In genomic region chr4:8209997-8210396, GRCh38 we compare ENCODE assay signal across 21 cellular contexts. TPM values are rescaled to one million over a fixed set of nuclear protein-coding genes. Genes with fewer than 3 reads are reported as not detected.
A peak's percentile ranks its signal among the peaks of the same experiment; 100 is the strongest.
DNase-seq lines count a peak whose midpoint lies in the region; ATAC-seq and TF ChIP-seq lines count a peak whose summit lies in the region.
"Had no signal": no experiment of that assay in that cellular context is flagged by ENCODE, and none has a peak within 500 bp of the region (broad histone marks: within the 10 kb centered on the region; RNA-seq: fewer than 3 reads in every experiment).

No MANE protein-coding gene starts in this region.

- H3K27me3 ChIP-seq in CD4-positive, CD25-positive, alpha-beta regulatory T cell (ENCODE audit: control insufficient read depth, insufficient read depth, low read length) = no peaks in the 10 kb centered on the region
- no peaks in the 10 kb centered on the region for H3K27me3 ChIP-seq in WERI-Rb-1 (ENCODE audit: insufficient read depth, low read depth, severe bottlenecking)
- H3K27me3 ChIP-seq in effector memory CD4-positive, alpha-beta T cell (replicated peaks; ENCODE audit: control insufficient read depth, insufficient read depth, low read length, poor library complexity, severe bottlenecking) = no peaks in the 10 kb centered on the region

- no peak overlapping the region for H3K27ac ChIP-seq in CD4-positive, CD25-positive, alpha-beta regulatory T cell (ENCODE audit: insufficient read depth, low read length, poor library complexity, severe bottlenecking)
- peak overlapping the region; percentile 43; the same call in 1 of the 2 replicates for H3K27ac ChIP-seq in WERI-Rb-1
- no peak overlapping the region for H3K27ac ChIP-seq in effector memory CD4-positive, alpha-beta T cell (ENCODE audit: insufficient read depth, low read length, poor library complexity, severe bottlenecking)
- H3K27ac ChIP-seq: 22Rv1, A549, GM23248 had no signal

- H3K4me3 ChIP-seq in CD4-positive, CD25-positive, alpha-beta regulatory T cell (ENCODE audit: low read depth, low read length) = no peak overlapping the region
- H3K4me3 ChIP-seq in WERI-Rb-1 (ENCODE audit: low read depth, low read length) = no peak overlapping the region
- H3K4me3 ChIP-seq in effector memory CD4-positive, alpha-beta T cell (ENCODE audit: insufficient read depth, low read depth, low read length, poor library complexity, severe bottlenecking) = no peak overlapping the region
- H3K4me3 ChIP-seq: A549, GM12878, GM23248, HAP-1 had no signal

- H3K27ac Mint-ChIP-seq in CD4-positive, CD25-positive, alpha-beta regulatory T cell = peak overlapping the region in 2 of 3 donors; percentile 8 to 46
- H3K27ac Mint-ChIP-seq: CD8-positive, alpha-beta memory T cell had no signal

- no peaks in the 10 kb centered on the region for H3K27me3 Mint-ChIP-seq in CD4-positive, CD25-positive, alpha-beta regulatory T cell
- H3K27me3 Mint-ChIP-seq: CD8-positive, alpha-beta memory T cell had no signal

- TF ChIP-seq CTCF in WERI-Rb-1 (IDR thresholded peaks at IDR 0.05; ENCODE audit: low read depth, low read length) = no peak

- no peak overlapping the region for H3K4me3 Mint-ChIP-seq in CD4-positive, CD25-positive, alpha-beta regulatory T cell
- H3K4me3 Mint-ChIP-seq: CD8-positive, alpha-beta memory T cell had no signal

- ATAC-seq in Right ventricle myocardium inferior (no peak), left ventricle myocardium superior (no peak), HG03520 (IDR thresholded peaks at IDR 0.05; ENCODE audit: unreplicated experiment) (no peak)
- ATAC-seq in CD4-positive, CD25-positive, alpha-beta regulatory T cell (ENCODE audit: low read depth in 2 of 2) = no peak
- ATAC-seq: A549, GM12878 had no signal

- intact Hi-C loops in Right ventricle myocardium inferior (cut with DNase I) (no loop called here), left ventricle myocardium superior (cut with micrococcal nuclease) (no loop called here)

- peaks cover 34% of the 10 kb centered on the region for H3K36me3 ChIP-seq in CD4-positive, CD25-positive, alpha-beta regulatory T cell (ENCODE audit: control insufficient read depth, insufficient read depth, low read length)
- H3K36me3 ChIP-seq in WERI-Rb-1 = no peaks in the 10 kb centered on the region
- peaks cover 27% of the 10 kb centered on the region for H3K36me3 ChIP-seq in effector memory CD4-positive, alpha-beta T cell (ENCODE audit: control insufficient read depth, insufficient read depth, low read length)
- H3K36me3 ChIP-seq: HAP-1 had no signal

- H3K9me3 ChIP-seq in CD4-positive, CD25-positive, alpha-beta regulatory T cell (ENCODE audit: control insufficient read depth in 2 of 2, low read length in 2 of 2) = no peaks in the 10 kb centered on the region
- no peaks in the 10 kb centered on the region for H3K9me3 ChIP-seq in WERI-Rb-1 (ENCODE audit: severe bottlenecking)
- no peaks in the 10 kb centered on the region for H3K9me3 ChIP-seq in effector memory CD4-positive, alpha-beta T cell (ENCODE audit: control insufficient read depth, low read length)
- H3K9me3 ChIP-seq: A549, HAP-1 had no signal

- H3K4me1 ChIP-seq in CD4-positive, CD25-positive, alpha-beta regulatory T cell (ENCODE audit: control insufficient read depth, insufficient read depth, low read length, poor library complexity, severe bottlenecking) = peaks cover 9% of the 10 kb centered on the region
- no peaks in the 10 kb centered on the region for H3K4me1 ChIP-seq in effector memory CD4-positive, alpha-beta T cell (ENCODE audit: control insufficient read depth, insufficient read depth, low read length, poor library complexity, severe bottlenecking)
- H3K4me1 ChIP-seq: HAP-1 had no signal

- H3K9me3 Mint-ChIP-seq in CD4-positive, CD25-positive, alpha-beta regulatory T cell = no peaks in the 10 kb centered on the region
- H3K9me3 Mint-ChIP-seq: CD8-positive, alpha-beta memory T cell had no signal

- peaks cover 23% of the 10 kb centered on the region for H3K36me3 Mint-ChIP-seq in CD4-positive, CD25-positive, alpha-beta regulatory T cell

- DNase-seq in Right ventricle myocardium inferior (ENCODE audit: missing footprints) (peak; percentile 50), left ventricle myocardium superior (no peak), WERI-Rb-1 (no peak), NCI-H146 (lab: John Stamatoyannopoulos, UW) (no peak)
- no peak for DNase-seq in CD4-positive, CD25-positive, alpha-beta regulatory T cell
- no peak for DNase-seq in effector memory CD4-positive, alpha-beta T cell
- DNase-seq: AML-193; CD8-positive, alpha-beta memory T cell; COR-L47; DMS 273 treated with DMSO at 0.1 percent for 48 hours; DMS53; DND-41; EL; GM23248 had no signal

- peaks cover 0 to 15% (median 3%) of the 10 kb centered on the region in 4 donors for H3K4me1 Mint-ChIP-seq in CD4-positive, CD25-positive, alpha-beta regulatory T cell

RNA-seq across cellular contexts. Expression of gene SH3TC1, which starts 10.9 kb away (rescaled TPM):
- 11.2 TPM for total RNA-seq in Right ventricle myocardium inferior
- 8.7 TPM for total RNA-seq in left ventricle myocardium superior
- 125 TPM for total RNA-seq in CD4-positive, CD25-positive, alpha-beta regulatory T cell
- 10 to 100 TPM; 10.6 to 21.1 (median 15.3) TPM for polyA plus RNA-seq in CD4-positive, CD25-positive, alpha-beta regulatory T cell
- total RNA-seq: G401 had no signal

RNA-seq across cellular contexts. Expression of gene ABLIM2, which starts 51.4 kb away (rescaled TPM):
- total RNA-seq in Right ventricle myocardium inferior = 24.9 TPM
- total RNA-seq in left ventricle myocardium superior = 28.3 TPM
- total RNA-seq in CD4-positive, CD25-positive, alpha-beta regulatory T cell = 2.0 TPM
- 1 to 10 TPM in 3 of 4 donors, under 1 TPM in 1; 0.88 to 1.5 (median 1.1) TPM for polyA plus RNA-seq in CD4-positive, CD25-positive, alpha-beta regulatory T cell
- total RNA-seq: GM23248 had no signal
- polyA plus RNA-seq: GM23248 had no signal

RNA-seq across cellular contexts. Expression of gene HTRA3, which starts 59.6 kb away (rescaled TPM):
- total RNA-seq in Right ventricle myocardium inferior = 131 TPM
- 95.6 TPM for total RNA-seq in left ventricle myocardium superior
- not detected for total RNA-seq in CD4-positive, CD25-positive, alpha-beta regulatory T cell
- not detected for polyA plus RNA-seq in CD4-positive, CD25-positive, alpha-beta regulatory T cell
- total RNA-seq: CD8-positive, alpha-beta memory T cell; HT-29 had no signal
- polyA plus RNA-seq: CD8-positive, alpha-beta memory T cell had no signal

Comparison
In these comparisons a context has a peak if more than half of its experiments do, and no peak if none do; other contexts are left out.
1. RNA of gene SH3TC1, which starts 10.9 kb away (total RNA-seq): 125 TPM in CD4-positive, CD25-positive, alpha-beta regulatory T cell (single experiment); 11.2 TPM in Right ventricle myocardium inferior (single experiment) and 8.7 TPM in left ventricle myocardium superior (single experiment); every median in the first group is over 10 times any median in the second.
2. RNA of gene HTRA3, which starts 59.6 kb away (total RNA-seq): 131 TPM in Right ventricle myocardium inferior (single experiment) and 95.6 TPM in left ventricle myocardium superior (single experiment); not detected in CD4-positive, CD25-positive, alpha-beta regulatory T cell (single experiment); every median in the first group is over 10 times any median in the second.